Comparison of ENCODE assay signal across 26 cellular contexts in the genomic region with DNA sequence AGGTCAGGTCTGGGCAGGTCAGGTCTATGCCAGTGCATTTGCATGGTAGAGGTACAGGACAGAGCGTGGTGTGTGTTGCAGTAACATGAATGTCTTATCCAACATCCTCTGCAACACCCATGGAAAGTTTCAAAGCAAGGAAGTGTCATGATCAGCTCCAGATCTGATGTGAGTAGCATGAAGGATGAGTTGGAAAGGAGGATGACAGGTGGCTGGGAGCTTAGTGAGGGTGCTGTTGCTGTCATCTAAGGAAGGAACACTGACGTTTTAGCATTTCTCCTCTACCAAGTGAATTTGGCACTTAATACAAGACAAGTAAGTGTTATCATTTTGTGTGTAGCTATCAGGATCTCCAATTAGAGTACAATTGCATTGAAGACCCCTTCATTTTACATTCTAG.
"Had no signal": no experiment of that assay in that cellular context is flagged by ENCODE, and none has a peak within 500 bp of the region (broad histone marks: within the 10 kb centered on the region; RNA-seq: fewer than 3 reads in every experiment).

No MANE protein-coding gene starts in this region.

- DNase-seq: effector memory CD8-positive, alpha-beta T cell; esophagus squamous epithelium; foreskin fibroblast; glutamatergic neuron; islet precursor cell; mucosa of descending colon; natural killer cell; occipital lobe; pancreas; right lobe of liver; spleen; stimulated activated CD4-positive, alpha-beta T cell treated with anti-CD3 and anti-CD28 coated beads, Interleukin-15, amount 100 ng/mL, for 24 hours; stimulated activated CD4-positive, alpha-beta T cell treated with anti-CD3 and anti-CD28 coated beads, Interleukin-1b, Interleukin-23, amount 100 ng/mL, for 48 hours; stimulated activated CD4-positive, alpha-beta T cell treated with anti-CD3 and anti-CD28 coated beads, Interleukin-4, amount 100 ng/mL, for 24 hours; testis; upper lobe of right lung had no signal

- FAIRE-seq: colon, pancreas had no signal

- H3K4me3 ChIP-seq: esophagus squamous epithelium, gastroesophageal sphincter, mucosa of descending colon, neural progenitor cell, pancreas, right lobe of liver, spleen, testis, tibial nerve, upper lobe of right lung had no signal

- H3K27me3 ChIP-seq: esophagus squamous epithelium, gastroesophageal sphincter, neural progenitor cell, pancreas, right lobe of liver, spleen, testis, tibial nerve, upper lobe of right lung had no signal

- H3K27me3 Mint-ChIP-seq: dendritic cell treated with granulocyte-macrophage colony-stimulating factor and Interleukin-4, amounts not matched to agents 40 ng/mL and 50 ng/mL, for 4 days; progenitor cell of endocrine pancreas; stimulated activated memory B cell treated with anti-CD40 and anti-IgM and Interleukin-4, amounts not matched to agents 10 μg/mL and 1 μg/mL and 100 μg/mL, for 72 hours; stimulated activated naive CD8-positive, alpha-beta T cell treated with anti-CD3 and anti-CD28 coated beads, Interleukin-15, Interleukin-2, amounts not matched to agents 100 ng/mL and 50 ng/mL, for 24 hours had no signal

- H3K4me3 Mint-ChIP-seq: dendritic cell treated with granulocyte-macrophage colony-stimulating factor and Interleukin-4, amounts not matched to agents 40 ng/mL and 50 ng/mL, for 4 days; effector memory CD8-positive, alpha-beta T cell; natural killer cell; neural progenitor cell; stimulated activated memory B cell treated with anti-CD40 and anti-IgM and Interleukin-4, amounts not matched to agents 10 μg/mL and 1 μg/mL and 100 μg/mL, for 72 hours; stimulated activated naive CD8-positive, alpha-beta T cell treated with anti-CD3 and anti-CD28 coated beads, Interleukin-15, Interleukin-2, amounts not matched to agents 100 ng/mL and 50 ng/mL, for 24 hours had no signal

- H3K36me3 ChIP-seq: esophagus squamous epithelium, gastroesophageal sphincter, neural progenitor cell, pancreas, right lobe of liver, tibial nerve, upper lobe of right lung had no signal

- ATAC-seq: effector memory CD8-positive, alpha-beta T cell; gastroesophageal sphincter; left lobe of liver; mucosa of descending colon; natural killer cell; right lobe of liver; stimulated activated memory B cell treated with anti-CD40 and anti-IgM and Interleukin-4, amounts not matched to agents 10 μg/mL and 1 μg/mL and 100 μg/mL, for 72 hours; upper lobe of right lung had no signal

- H3K27ac Mint-ChIP-seq: dendritic cell treated with granulocyte-macrophage colony-stimulating factor and Interleukin-4, amounts not matched to agents 40 ng/mL and 50 ng/mL, for 4 days; effector memory CD8-positive, alpha-beta T cell; natural killer cell; neural progenitor cell; progenitor cell of endocrine pancreas; stimulated activated memory B cell treated with anti-CD40 and anti-IgM and Interleukin-4, amounts not matched to agents 10 μg/mL and 1 μg/mL and 100 μg/mL, for 72 hours; stimulated activated naive CD8-positive, alpha-beta T cell treated with anti-CD3 and anti-CD28 coated beads, Interleukin-15, Interleukin-2, amounts not matched to agents 100 ng/mL and 50 ng/mL, for 24 hours had no signal

- H3K9me3 ChIP-seq: esophagus squamous epithelium, gastroesophageal sphincter, mucosa of descending colon, pancreas, right lobe of liver, spleen, testis, tibial nerve, upper lobe of right lung had no signal

- H3K9me3 Mint-ChIP-seq: dendritic cell treated with granulocyte-macrophage colony-stimulating factor and Interleukin-4, amounts not matched to agents 40 ng/mL and 50 ng/mL, for 4 days; effector memory CD8-positive, alpha-beta T cell; natural killer cell; neural progenitor cell; stimulated activated memory B cell treated with anti-CD40 and anti-IgM and Interleukin-4, amounts not matched to agents 10 μg/mL and 1 μg/mL and 100 μg/mL, for 72 hours; stimulated activated naive CD8-positive, alpha-beta T cell treated with anti-CD3 and anti-CD28 coated beads, Interleukin-15, Interleukin-2, amounts not matched to agents 100 ng/mL and 50 ng/mL, for 24 hours had no signal

- H3K27ac ChIP-seq: epithelial cell of prostate, esophagus squamous epithelium, neural progenitor cell, pancreas, right lobe of liver, upper lobe of right lung had no signal

- H3K36me3 Mint-ChIP-seq: natural killer cell had no signal

- H3K4me1 Mint-ChIP-seq: natural killer cell had no signal
